ENCODE assay signal across 25 cellular contexts in genomic region chr5:135683227-135683626, GRCh38.
A peak's percentile ranks its signal among the peaks of the same experiment; 100 is the strongest.
DNase-seq lines count a peak whose midpoint lies in the region; ATAC-seq, FAIRE-seq and TF ChIP-seq lines count a peak whose summit lies in the region.
"Had no signal": no experiment of that assay in that cellular context is flagged by ENCODE, and none has a peak within 500 bp of the region (broad histone marks: within the 10 kb centered on the region; RNA-seq: fewer than 3 reads in every experiment).

No MANE protein-coding gene starts in this region.

- no peak overlapping the region for H4K8ac ChIP-seq in trophoblast cell (ENCODE audit: low read depth, low read length)

- TF ChIP-seq CTCF in HepG2 (CRISPR knock-in tag; IDR thresholded peaks at IDR 0.05): no peak
- TF ChIP-seq CTCF in right lobe of liver (IDR thresholded peaks at IDR 0.05): no peak
- TF ChIP-seq CTCF in esophagus muscularis mucosa (IDR thresholded peaks at IDR 0.05): no peak
- TF ChIP-seq CTCF in nephron progenitor cell (IDR thresholded peaks at IDR 0.05): no peak

- no peak for ATAC-seq in HepG2
- ATAC-seq in right lobe of liver: no peak
- ATAC-seq in HG03135 (IDR thresholded peaks at IDR 0.05; ENCODE audit: unreplicated experiment): no peak
- ATAC-seq: GM12878, GM23338 had no signal

- 0 out of 5 replicates have a peak, but pooled peaks cover 0 to 4% of the 10 kb centered on the region in 2 experiments for H3K27me3 ChIP-seq in HepG2 (ENCODE audit: control insufficient read depth in 1 of 2, insufficient read depth in 2 of 2, low read length in 2 of 2)
- H3K27me3 ChIP-seq in right lobe of liver: no peaks in the 10 kb centered on the region
- no peaks in the 10 kb centered on the region for H3K27me3 ChIP-seq in esophagus muscularis mucosa
- no peaks in the 10 kb centered on the region for H3K27me3 ChIP-seq in trophoblast cell (ENCODE audit: insufficient read depth, low read length)
- H3K27me3 ChIP-seq: BE2C; BLaER1 treated with 17β-estradiol and CSF1 and Interleukin-3, amounts not matched to agents 10 nM and 100 nM had no signal

- TF ChIP-seq EP300 in HepG2 (IDR thresholded peaks at IDR 0.05; ENCODE audit: low read depth in 2 of 2, low read length in 2 of 2) (no peak), HepG2 (CRISPR knock-in tag; IDR thresholded peaks at IDR 0.05; ENCODE audit: borderline replicate concordance) (no peak), esophagus muscularis mucosa (IDR thresholded peaks at IDR 0.05) (no peak)

- no peak for FAIRE-seq in HepG2 (lab: Jason Lieb, UNC)
- FAIRE-seq: A204.1, D721Med, GM12878, H54 had no signal

- H4K12ac ChIP-seq in trophoblast cell (ENCODE audit: low read depth, low read length): no peak overlapping the region

- peaks cover 36% of the 10 kb centered on the region for H3K9me3 Mint-ChIP-seq in nephron progenitor cell

- POLR2A ChIA-PET in HepG2 (lab: Yijun Ruan, JAX): no interaction called here

- H3K79me2 ChIP-seq in HepG2 (ENCODE audit: insufficient read depth, low read length): no peaks in the 10 kb centered on the region
- H3K79me2 ChIP-seq in trophoblast cell (ENCODE audit: control insufficient read depth, insufficient read depth, low read length, poor library complexity): no peaks in the 10 kb centered on the region

- H3K79me1 ChIP-seq in trophoblast cell (ENCODE audit: low read length): no peaks in the 10 kb centered on the region

- peaks cover 9% of the 10 kb centered on the region for H3K36me3 Mint-ChIP-seq in nephron progenitor cell (ENCODE audit: low read depth)
- H3K36me3 Mint-ChIP-seq: CD14-positive monocyte; CD8-positive, alpha-beta memory T cell had no signal

- H3K27ac Mint-ChIP-seq in nephron progenitor cell: no peak overlapping the region
- H3K27ac Mint-ChIP-seq: CD14-positive monocyte; CD4-positive, alpha-beta T cell; CD8-positive, alpha-beta memory T cell; GM23338; HFFc6 had no signal

- H2BK5ac ChIP-seq in trophoblast cell (ENCODE audit: low read depth, low read length, poor library complexity): no peak overlapping the region

- H3K4me3 ChIP-seq in HepG2 (replicated peaks in 1 of 3; ENCODE audit: insufficient read depth in 1 of 3, low read depth in 2 of 3, low read length in 3 of 3): no peak overlapping the region
- H3K4me3 ChIP-seq in right lobe of liver: no peak overlapping the region
- H3K4me3 ChIP-seq in esophagus muscularis mucosa: no peak overlapping the region
- no peak overlapping the region for H3K4me3 ChIP-seq in trophoblast cell (ENCODE audit: low read depth, low read length)
- H3K4me3 ChIP-seq: BLaER1 treated with 17β-estradiol and CSF1 and Interleukin-3, amounts not matched to agents 10 nM and 100 nM; GM12878; GM23338; HAP-1 had no signal

- no peak overlapping the region for H2AK5ac ChIP-seq in trophoblast cell (ENCODE audit: low read length)

- no peak overlapping the region for H3K4ac ChIP-seq in trophoblast cell (ENCODE audit: low read depth, low read length)

- in situ Hi-C loops in HepG2 (cut with HindIII; ENCODE audit: extremely low pct_ligation_motif_present, low pct_unique_long_range_greater_than_20kb): no loop called here

- no peaks in the 10 kb centered on the region for H4K20me1 ChIP-seq in HepG2 (ENCODE audit: insufficient read depth, low read length)
- H4K20me1 ChIP-seq: BLaER1 treated with 17β-estradiol and CSF1 and Interleukin-3, amounts not matched to agents 10 nM and 100 nM had no signal

- no peak for TF ChIP-seq RAD21 in HepG2 (CRISPR knock-in tag; IDR thresholded peaks at IDR 0.05)

- no peak overlapping the region for H3K18ac ChIP-seq in trophoblast cell (ENCODE audit: low read length)

- H3K4me1 Mint-ChIP-seq in nephron progenitor cell: no peaks in the 10 kb centered on the region
- H3K4me1 Mint-ChIP-seq: CD8-positive, alpha-beta memory T cell; GM23338 had no signal

- H3K4me2 ChIP-seq in HepG2 (ENCODE audit: low read depth, low read length): no peak overlapping the region
- H3K4me2 ChIP-seq in trophoblast cell (ENCODE audit: low read length): no peak overlapping the region
- H3K4me2 ChIP-seq: BLaER1 treated with 17β-estradiol and CSF1 and Interleukin-3, amounts not matched to agents 10 nM and 100 nM; GM23338 had no signal

- no peak overlapping the region for H3K14ac ChIP-seq in trophoblast cell (ENCODE audit: low read length)

- H3K4me1 ChIP-seq in HepG2 (ENCODE audit: insufficient read depth, low read length) (no peaks in the 10 kb centered on the region), right lobe of liver (no peaks in the 10 kb centered on the region), esophagus muscularis mucosa (no peaks in the 10 kb centered on the region), trophoblast cell (ENCODE audit: control insufficient read depth in 1 of 2, insufficient read depth in 2 of 2, low read length in 2 of 2) (no peaks in the 10 kb centered on the region)
- H3K4me1 ChIP-seq: BE2C had no signal

- intact Hi-C loops in HepG2 (cut with micrococcal nuclease; ENCODE audit: unreplicated experiment) (no loop called here), right lobe of liver (cut with DNase I) (no loop called here), esophagus muscularis mucosa (cut with DNase I) (no loop called here)

- no peaks in the 10 kb centered on the region for H3K36me3 ChIP-seq in HepG2 (replicated peaks in 1 of 2; ENCODE audit: control insufficient read depth in 1 of 2, insufficient read depth in 2 of 2, low read length in 2 of 2)
- no peaks in the 10 kb centered on the region for H3K36me3 ChIP-seq in right lobe of liver
- no peaks in the 10 kb centered on the region for H3K36me3 ChIP-seq in esophagus muscularis mucosa
- H3K36me3 ChIP-seq in trophoblast cell (ENCODE audit: control insufficient read depth in 1 of 2, insufficient read depth in 2 of 2, low read length in 2 of 2): no peaks in the 10 kb centered on the region
- H3K36me3 ChIP-seq: BE2C; BLaER1 treated with 17β-estradiol and CSF1 and Interleukin-3, amounts not matched to agents 10 nM and 100 nM; HAP-1 had no signal

- TF ChIP-seq POLR2A in HepG2 (IDR thresholded peaks at IDR 0.05; ENCODE audit: insufficient read depth in 1 of 2, low read depth in 2 of 2, low read length in 2 of 2) (no peak), right lobe of liver (IDR thresholded peaks at IDR 0.05) (no peak), esophagus muscularis mucosa (IDR thresholded peaks at IDR 0.05; ENCODE audit: low read depth) (no peak)

- H3K4me3 Mint-ChIP-seq in nephron progenitor cell: no peak overlapping the region
- H3K4me3 Mint-ChIP-seq: CD14-positive monocyte; CD4-positive, alpha-beta T cell; CD8-positive, alpha-beta memory T cell; GM23338; HFFc6 had no signal

- no peak overlapping the region for H4K91ac ChIP-seq in trophoblast cell (ENCODE audit: low read depth, low read length)

- peak overlapping the region; percentile 74 for H3K23ac ChIP-seq in trophoblast cell (ENCODE audit: low read length)

- H3K27me3 Mint-ChIP-seq in nephron progenitor cell (ENCODE audit: low read depth, poor library complexity): peaks cover 18% of the 10 kb centered on the region

- H3K9me3 ChIP-seq in HepG2 (ENCODE audit: low read length) (no peaks in the 10 kb centered on the region), right lobe of liver (no peaks in the 10 kb centered on the region), esophagus muscularis mucosa (peaks cover 0 to 30% (median 18%) of the 10 kb centered on the region in 4 donors), trophoblast cell (ENCODE audit: insufficient read depth, low read depth, low read length) (peaks cover 3% of the 10 kb centered on the region)
- H3K9me3 ChIP-seq: BE2C had no signal

- BruUV-seq in HepG2 (replicated peaks; lab: Mats Ljungman, UMichigan): no TSS peak

- H3K27ac ChIP-seq in HepG2 (ENCODE audit: extremely low read length, insufficient read depth, low read length): no peak overlapping the region
- H3K27ac ChIP-seq in right lobe of liver: no peak overlapping the region
- no peak overlapping the region for H3K27ac ChIP-seq in esophagus muscularis mucosa (replicated peaks in 1 of 4)
- no peak overlapping the region for H3K27ac ChIP-seq in trophoblast cell (ENCODE audit: low read depth, low read length)
- H3K27ac ChIP-seq: 22Rv1; BLaER1 treated with 17β-estradiol and CSF1 and Interleukin-3, amounts not matched to agents 10 nM and 100 nM had no signal

- H2BK12ac ChIP-seq in trophoblast cell (ENCODE audit: low read length): no peak overlapping the region

- H3K9ac ChIP-seq in HepG2 (ENCODE audit: insufficient read depth, low read depth, low read length): no peak overlapping the region
- H3K9ac ChIP-seq in trophoblast cell (ENCODE audit: low read length): no peak overlapping the region
- H3K9ac ChIP-seq: BLaER1 treated with 17β-estradiol and CSF1 and Interleukin-3, amounts not matched to agents 10 nM and 100 nM had no signal

- CTCF ChIA-PET in HepG2 (lab: Yijun Ruan, JAX; ENCODE audit: low intra/inter-chr PET ratio, low total read pairs): no interaction called here

- no peak overlapping the region for H2BK120ac ChIP-seq in trophoblast cell (ENCODE audit: insufficient read depth, low read length, poor library complexity)

- no peak overlapping the region for H2AFZ ChIP-seq in HepG2 (ENCODE audit: low read length)
- H2AFZ ChIP-seq in trophoblast cell (ENCODE audit: insufficient read depth, low read length, poor library complexity): no peak overlapping the region
- H2AFZ ChIP-seq: GM23338 had no signal

- DNase-seq in HepG2 (ENCODE audit: low spot score) (no peak), right lobe of liver (no peak), esophagus muscularis mucosa (ENCODE audit: extremely low spot score) (peak; percentile 77), trophoblast cell (no peak), nephron progenitor cell (no peak)
- DNase-seq: ACHN; AML-193; BE2C; CD4-positive, alpha-beta T cell; CD8-positive, alpha-beta memory T cell; DMS 273 treated with DMSO at 0.1 percent for 48 hours; DMS79; EL; GDM1; HFFc6 had no signal

TF ChIP-seq in HepG2, 621 proteins besides CTCF, POLR2A, EP300 and RAD21:
- TF ChIP-seq GATAD2A (CRISPR knock-in tag; IDR thresholded peaks at IDR 0.05): no peak
- peak; percentile 98 for TF ChIP-seq MAFF (IDR thresholded peaks at IDR 0.05; ENCODE audit: low read depth, low read length)
- TF ChIP-seq MAFK (conservative IDR thresholded peaks at IDR 0.05 in 1 of 2, IDR thresholded peaks at IDR 0.05 in 1 of 2; ENCODE audit: low read length in 2 of 2): peak; percentile 97 to 98
